In the genomic region with DNA sequence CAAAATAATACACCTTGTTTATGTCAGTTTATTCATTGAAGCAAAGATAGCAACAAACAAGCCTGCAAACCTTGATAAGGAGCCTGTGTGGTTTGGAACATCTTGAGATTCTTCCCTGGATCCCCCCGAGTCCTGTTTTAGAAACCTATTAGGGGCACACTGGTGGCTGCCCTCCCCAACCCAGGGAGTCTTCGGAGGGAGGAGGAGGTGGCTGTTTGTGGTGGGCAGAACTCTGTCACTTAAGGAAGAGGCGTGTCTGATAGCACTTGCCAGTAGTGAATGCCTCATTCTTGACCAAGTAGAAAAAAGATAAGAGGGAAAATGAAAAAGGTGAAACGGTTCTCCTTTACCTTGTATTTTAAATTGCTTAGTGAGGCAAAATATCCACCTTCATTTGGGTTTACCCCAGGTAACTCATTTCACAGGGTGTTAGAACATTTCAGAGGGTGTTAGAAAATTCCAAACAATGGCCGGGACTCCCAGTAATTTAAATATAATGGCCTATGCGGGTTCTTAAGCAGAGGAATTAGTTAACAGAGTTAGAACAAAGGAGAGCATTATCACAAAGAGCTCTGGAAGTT, we compare ENCODE assay signal across 19 cellular contexts. TPM values are rescaled to one million over a fixed set of nuclear protein-coding genes. Genes with fewer than 3 reads are reported as not detected.
"Had no signal": no experiment of that assay in that cellular context is flagged by ENCODE, and none has a peak within 500 bp of the region (broad histone marks: within the 10 kb centered on the region; RNA-seq: fewer than 3 reads in every experiment).

No MANE protein-coding gene starts in this region.

- H3K4me3 ChIP-seq: dorsolateral prefrontal cortex, gastrocnemius medialis had no signal

- H3K9me3 Mint-ChIP-seq: activated CD4-positive, alpha-beta T cell treated with anti-CD3 and anti-CD28 coated beads, Interleukin-2, amount 10 ng/mL, durations not matched to agents 7 days and 5 days; activated naive CD4-positive, alpha-beta T cell treated with anti-CD3 and anti-CD28 coated beads for 36 hours; activated naive CD8-positive, alpha-beta T cell treated with anti-CD3 and anti-CD28 coated beads, Interleukin-2, amount 50 U/mL, for 24 hours; activated T-cell treated with anti-CD3 and anti-CD28 coated beads, Interleukin-2, amount 50 U/mL, for 4 hours; memory B cell had no signal

- H3K27ac ChIP-seq: dorsolateral prefrontal cortex, gastrocnemius medialis had no signal

- H3K4me3 Mint-ChIP-seq: activated CD4-positive, alpha-beta T cell treated with anti-CD3 and anti-CD28 coated beads, Interleukin-2, amount 10 ng/mL, durations not matched to agents 7 days and 5 days; activated naive CD4-positive, alpha-beta T cell treated with anti-CD3 and anti-CD28 coated beads for 36 hours; activated naive CD8-positive, alpha-beta T cell treated with anti-CD3 and anti-CD28 coated beads, Interleukin-2, amount 50 U/mL, for 24 hours; activated T-cell treated with anti-CD3 and anti-CD28 coated beads, Interleukin-2, amount 50 U/mL, for 4 hours; brain; memory B cell had no signal

- ATAC-seq: activated naive CD8-positive, alpha-beta T cell treated with anti-CD3 and anti-CD28 coated beads, Interleukin-2, amount 50 U/mL, for 24 hours; activated T-cell treated with anti-CD3 and anti-CD28 coated beads, Interleukin-2, amount 50 U/mL, for 4 hours; gastrocnemius medialis had no signal

- H3K27ac Mint-ChIP-seq: activated CD4-positive, alpha-beta T cell treated with anti-CD3 and anti-CD28 coated beads, Interleukin-2, amount 10 ng/mL, durations not matched to agents 7 days and 5 days; activated naive CD4-positive, alpha-beta T cell treated with anti-CD3 and anti-CD28 coated beads for 36 hours; activated naive CD8-positive, alpha-beta T cell treated with anti-CD3 and anti-CD28 coated beads, Interleukin-2, amount 50 U/mL, for 24 hours; brain; immature natural killer cell; memory B cell had no signal

- H3K4me1 Mint-ChIP-seq: activated CD4-positive, alpha-beta T cell treated with anti-CD3 and anti-CD28 coated beads, Interleukin-2, amount 10 ng/mL, durations not matched to agents 7 days and 5 days; activated naive CD8-positive, alpha-beta T cell treated with anti-CD3 and anti-CD28 coated beads, Interleukin-2, amount 50 U/mL, for 24 hours; memory B cell had no signal

- H3K4me1 ChIP-seq: gastrocnemius medialis had no signal

- H3K36me3 ChIP-seq: gastrocnemius medialis had no signal

- DNase-seq: activated CD4-positive, alpha-beta T cell treated with anti-CD3 and anti-CD28 coated beads, Interleukin-2, amount 10 ng/mL, durations not matched to agents 7 days and 5 days; activated CD8-positive, alpha-beta memory T cell treated with anti-CD3 and anti-CD28 coated beads, Interleukin-2, amount 50 U/mL, for 4 hours; activated naive CD4-positive, alpha-beta T cell treated with anti-CD3 and anti-CD28 coated beads for 36 hours; activated naive CD8-positive, alpha-beta T cell treated with anti-CD3 and anti-CD28 coated beads, Interleukin-2, amount 50 U/mL, for 24 hours; activated T-cell treated with anti-CD3 and anti-CD28 coated beads, Interleukin-2, amount 50 U/mL, for 4 hours; anterior cingulate cortex; caudate nucleus; dorsolateral prefrontal cortex; gastrocnemius medialis; head of caudate nucleus; immature natural killer cell; stimulated activated CD4-positive, alpha-beta T cell treated with anti-CD3 and anti-CD28 coated beads, Interleukin-12 subunit alpha, Interleukin-12 subunit beta, amount 100 ng/mL, for 4 hours; stimulated activated CD4-positive, alpha-beta T cell treated with anti-CD3 and anti-CD28 coated beads, Interleukin-1b, Interleukin-23, amount 100 ng/mL, for 48 hours; stimulated activated CD8-positive, alpha-beta memory T cell treated with anti-CD3 and anti-CD28 coated beads, Interleukin-4, amount 100 ng/mL, for 48 hours; stimulated activated naive CD4-positive, alpha-beta T cell; T-helper 2 cell had no signal

- H3K9me3 ChIP-seq: gastrocnemius medialis had no signal

- FAIRE-seq: TTC549 had no signal

RNA-seq across cellular contexts. Expression of a gene that starts 10.4 kb away (rescaled TPM):
- total RNA-seq: activated naive CD4-positive, alpha-beta T cell treated with anti-CD3 and anti-CD28 coated beads for 36 hours had no signal
